Comparison of ENCODE assay signal across 16 cellular contexts in genomic region chr5:173535166-173535975, GRCh38.
"Had no signal": no experiment of that assay in that cellular context is flagged by ENCODE, and none has a peak within 500 bp of the region (broad histone marks: within the 10 kb centered on the region; RNA-seq: fewer than 3 reads in every experiment).

No MANE protein-coding gene starts in this region.

- H3K36me3 ChIP-seq: adrenal gland, gastroesophageal sphincter, heart right ventricle, neutrophil, tibial artery had no signal

- H3K27ac ChIP-seq: adrenal gland, heart right ventricle, neutrophil, tibial artery had no signal

- DNase-seq: activated CD4-positive, alpha-beta T cell treated with anti-CD3 and anti-CD28 coated beads, Interleukin-2, amount 50 U/mL, for 48 hours; activated gamma-delta T cell treated with Interleukin-2 at 50 U/mL for 16 hours; activated T-cell treated with anti-CD3 and anti-CD28 coated beads for 4 hours; adrenal gland; effector memory CD8-positive, alpha-beta T cell; heart right ventricle; retina; stimulated activated CD4-positive, alpha-beta T cell treated with anti-CD3 and anti-CD28 coated beads, Interleukin-12 subunit alpha, Interleukin-12 subunit beta, amount 100 ng/mL, for 4 hours; stimulated activated CD4-positive, alpha-beta T cell treated with anti-CD3 and anti-CD28 coated beads, Interleukin-1b, Interleukin-23, amount 100 ng/mL, for 48 hours; stimulated activated CD8-positive, alpha-beta memory T cell treated with anti-CD3 and anti-CD28 coated beads, Interleukin-4, amount 100 ng/mL, for 48 hours; stimulated activated naive CD4-positive, alpha-beta T cell; tibial artery had no signal

- ATAC-seq: activated naive CD4-positive, alpha-beta T cell treated with anti-CD3 and anti-CD28 coated beads, Interleukin-2, amount 50 U/mL, for 72 hours; effector memory CD8-positive, alpha-beta T cell; natural killer cell treated with Interleukin-12 subunit alpha and Interleukin-12 subunit beta and Interleukin-15 and Interleukin-18, amount 100 ng/mL, for 72 hours had no signal

- H3K9me3 ChIP-seq: adrenal gland, gastroesophageal sphincter, heart right ventricle, neutrophil, tibial artery had no signal

- H3K27me3 ChIP-seq: heart right ventricle, tibial artery had no signal

- H3K4me3 ChIP-seq: adrenal gland, gastroesophageal sphincter, heart right ventricle, tibial artery had no signal

- H3K4me1 ChIP-seq: adrenal gland, gastroesophageal sphincter, tibial artery had no signal
